9 cellular contexts compared by ENCODE assay signal in the genomic region with DNA sequence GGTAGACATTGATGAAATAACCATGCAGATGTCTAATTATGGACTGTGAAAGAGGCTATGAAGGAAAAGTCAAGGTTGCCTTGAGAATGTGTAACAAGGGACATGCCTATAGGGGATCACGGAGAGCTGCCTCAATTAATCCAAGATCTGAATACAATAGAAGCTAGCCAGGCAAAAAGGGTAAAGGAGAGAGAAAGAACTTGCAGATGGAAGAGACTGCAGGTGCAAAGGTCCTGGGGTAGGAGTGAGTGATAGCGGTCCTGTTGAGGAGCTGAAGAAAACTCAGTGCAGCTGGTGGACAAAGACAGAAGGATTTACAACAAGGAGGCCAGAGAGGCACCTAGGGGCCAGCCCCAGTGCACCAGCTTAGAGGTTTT. TPM values are rescaled to one million over a fixed set of nuclear protein-coding genes. Genes with fewer than 3 reads are reported as not detected.
DNase-seq lines count a peak whose midpoint lies in the region; ATAC-seq and TF ChIP-seq lines count a peak whose summit lies in the region.
"Had no signal": no experiment of that assay in that cellular context is flagged by ENCODE, and none has a peak within 500 bp of the region (broad histone marks: within the 10 kb centered on the region; RNA-seq: fewer than 3 reads in every experiment).

No MANE protein-coding gene starts in this region.

- peak; percentile 11 for ATAC-seq in activated CD8-positive, alpha-beta memory T cell treated with anti-CD3 and anti-CD28 coated beads, Interleukin-2, amount 10 ng/mL, durations not matched to agents 7 days and 5 days
- no peak for ATAC-seq in stimulated activated effector memory CD8-positive, alpha-beta T cell treated with anti-CD3 and anti-CD28 coated beads, Interleukin-12 subunit alpha, Interleukin-12 subunit beta, amount 100 ng/mL, for 72 hours
- no peak for ATAC-seq in GM18907 (IDR thresholded peaks at IDR 0.05; ENCODE audit: unreplicated experiment)

- H3K9me3 Mint-ChIP-seq in activated CD8-positive, alpha-beta memory T cell treated with anti-CD3 and anti-CD28 coated beads, Interleukin-2, amount 10 ng/mL, durations not matched to agents 7 days and 5 days (ENCODE audit: low read depth) = no peaks in the 10 kb centered on the region
- no peaks in the 10 kb centered on the region for H3K9me3 Mint-ChIP-seq in endodermal cell
- H3K9me3 Mint-ChIP-seq in stimulated activated effector memory CD8-positive, alpha-beta T cell treated with anti-CD3 and anti-CD28 coated beads, Interleukin-12 subunit alpha, Interleukin-12 subunit beta, amount 100 ng/mL, for 72 hours = no peaks in the 10 kb centered on the region
- peaks cover 0 to 5% (median 2%) of the 10 kb centered on the region in 7 donors for H3K9me3 Mint-ChIP-seq in CD14-positive monocyte

- H3K4me3 Mint-ChIP-seq in activated CD8-positive, alpha-beta memory T cell treated with anti-CD3 and anti-CD28 coated beads, Interleukin-2, amount 10 ng/mL, durations not matched to agents 7 days and 5 days = peak overlapping the region; percentile 70
- no peak overlapping the region for H3K4me3 Mint-ChIP-seq in endodermal cell
- H3K4me3 Mint-ChIP-seq in stimulated activated effector memory CD8-positive, alpha-beta T cell treated with anti-CD3 and anti-CD28 coated beads, Interleukin-12 subunit alpha, Interleukin-12 subunit beta, amount 100 ng/mL, for 72 hours = peak overlapping the region; percentile 66
- peak overlapping the region in 1 of 2 donors; percentile 40 for H3K4me3 Mint-ChIP-seq in CD14-positive monocyte

- H3K9ac ChIP-seq in SK-N-MC (ENCODE audit: insufficient read length) = no peak overlapping the region
- H3K9ac ChIP-seq in endodermal cell (ENCODE audit: extremely low read depth, low read length, poor library complexity, severe bottlenecking) = no peak overlapping the region

- no peaks in the 10 kb centered on the region for H3K36me3 ChIP-seq in SK-N-MC (ENCODE audit: insufficient read depth, low read length)
- H3K36me3 ChIP-seq in endodermal cell (ENCODE audit: control insufficient read depth, insufficient read depth, low read length) = no peaks in the 10 kb centered on the region

- no peak overlapping the region for H3K4me3 ChIP-seq in SK-N-MC
- H3K4me3 ChIP-seq in endodermal cell (ENCODE audit: low read length) = no peak overlapping the region

- H3K27ac Mint-ChIP-seq in activated CD8-positive, alpha-beta memory T cell treated with anti-CD3 and anti-CD28 coated beads, Interleukin-2, amount 10 ng/mL, durations not matched to agents 7 days and 5 days = peak overlapping the region; percentile 91
- H3K27ac Mint-ChIP-seq in endodermal cell = peak overlapping the region; percentile 26
- H3K27ac Mint-ChIP-seq in stimulated activated effector memory CD8-positive, alpha-beta T cell treated with anti-CD3 and anti-CD28 coated beads, Interleukin-12 subunit alpha, Interleukin-12 subunit beta, amount 100 ng/mL, for 72 hours = peak overlapping the region; percentile 3
- peak overlapping the region in 1 of 7 donors; percentile 62 for H3K27ac Mint-ChIP-seq in CD14-positive monocyte

- H3K27me3 Mint-ChIP-seq in activated CD8-positive, alpha-beta memory T cell treated with anti-CD3 and anti-CD28 coated beads, Interleukin-2, amount 10 ng/mL, durations not matched to agents 7 days and 5 days = peaks cover 21% of the 10 kb centered on the region
- H3K27me3 Mint-ChIP-seq in endodermal cell (ENCODE audit: insufficient read depth) (peaks cover 8% of the 10 kb centered on the region), CD14-positive monocyte (ENCODE audit: low read depth in 3 of 3) (peaks cover 49 to 79% (median 70%) of the 10 kb centered on the region in 3 donors)

- peaks cover 60% of the 10 kb centered on the region for H3K4me1 Mint-ChIP-seq in activated CD8-positive, alpha-beta memory T cell treated with anti-CD3 and anti-CD28 coated beads, Interleukin-2, amount 10 ng/mL, durations not matched to agents 7 days and 5 days
- peaks cover 45% of the 10 kb centered on the region for H3K4me1 Mint-ChIP-seq in endodermal cell
- H3K4me1 Mint-ChIP-seq in stimulated activated effector memory CD8-positive, alpha-beta T cell treated with anti-CD3 and anti-CD28 coated beads, Interleukin-12 subunit alpha, Interleukin-12 subunit beta, amount 100 ng/mL, for 72 hours = peaks cover 69% of the 10 kb centered on the region
- H3K4me1 Mint-ChIP-seq in CD14-positive monocyte = peaks cover 27% of the 10 kb centered on the region

- DNase-seq in activated CD8-positive, alpha-beta memory T cell treated with anti-CD3 and anti-CD28 coated beads, Interleukin-2, amount 10 ng/mL, durations not matched to agents 7 days and 5 days = no peak
- DNase-seq in activated CD8-positive, alpha-beta memory T cell treated with anti-CD3 and anti-CD28 coated beads for 24 hours = no peak
- no peak for DNase-seq in SK-N-MC (ENCODE audit: low read depth, low spot score)
- DNase-seq in endodermal cell = peak; percentile 39
- DNase-seq in stimulated activated effector memory CD8-positive, alpha-beta T cell treated with anti-CD3 and anti-CD28 coated beads, Interleukin-12 subunit alpha, Interleukin-12 subunit beta, amount 100 ng/mL, for 72 hours (ENCODE audit: low spot score in 2 of 2) = no peak
- no peak for DNase-seq in NCI-H187 treated with DMSO at 0.1 percent for 48 hours (lab: John Stamatoyannopoulos, UW)
- no peak for DNase-seq in CD14-positive monocyte (ENCODE audit: low spot score)
- DNase-seq: NCI-H2081 treated with DMSO at 0.1 percent for 48 hours had no signal

- WGBS in endodermal cell (ENCODE audit: insufficient coverage in 1 of 2, insufficient read length in 1 of 2), 2 experiments = 89 to 94% methylated on average over 2 of the region's 2 CpGs

- peaks cover 21% of the 10 kb centered on the region for H3K36me3 Mint-ChIP-seq in activated CD8-positive, alpha-beta memory T cell treated with anti-CD3 and anti-CD28 coated beads, Interleukin-2, amount 10 ng/mL, durations not matched to agents 7 days and 5 days
- H3K36me3 Mint-ChIP-seq in endodermal cell (ENCODE audit: low read depth) (no peaks in the 10 kb centered on the region), CD14-positive monocyte (no peaks in the 10 kb centered on the region)
- H3K36me3 Mint-ChIP-seq in stimulated activated effector memory CD8-positive, alpha-beta T cell treated with anti-CD3 and anti-CD28 coated beads, Interleukin-12 subunit alpha, Interleukin-12 subunit beta, amount 100 ng/mL, for 72 hours = peaks cover 6% of the 10 kb centered on the region

- peaks cover 9% of the 10 kb centered on the region for H3K4me1 ChIP-seq in endodermal cell (ENCODE audit: control insufficient read depth, insufficient read depth, low read length)

- H3K27ac ChIP-seq in SK-N-MC (0 out of 2 replicates have a peak overlapping the region, but pooled peaks have one; percentile 51), endodermal cell (ENCODE audit: low read depth, low read length) (no peak overlapping the region)

- H3K9me3 ChIP-seq in SK-N-MC (ENCODE audit: low read depth, low read length) (no peaks in the 10 kb centered on the region), endodermal cell (ENCODE audit: control insufficient read depth, low read length) (no peaks in the 10 kb centered on the region)

- CTCF ChIA-PET in activated CD8-positive, alpha-beta memory T cell treated with anti-CD3 and anti-CD28 coated beads, Interleukin-2, amount 10 ng/mL, durations not matched to agents 7 days and 5 days (lab: Charles Lee) = interaction anchor here (1.0 to 5.5 kb wide), 13 partner anchors 9 to 100 kb away, joined by 3 to 48 read pairs (median 5); partner anchors contain the start of gene TOP2A

- no peak for TF ChIP-seq CTCF in endodermal cell (conservative IDR thresholded peaks at IDR 0.05)
- no peak for TF ChIP-seq CTCF in CD14-positive monocyte (IDR thresholded peaks at IDR 0.05)

- no peaks in the 10 kb centered on the region for H3K27me3 ChIP-seq in endodermal cell (ENCODE audit: control insufficient read depth, insufficient read depth, low read length, poor library complexity, severe bottlenecking)

- intact Hi-C loops in CD14-positive monocyte (cut with micrococcal nuclease) = no loop called here

RNA-seq across cellular contexts. Expression of gene TNS4, which starts 15.9 kb away (rescaled TPM):
- total RNA-seq in activated CD8-positive, alpha-beta memory T cell treated with anti-CD3 and anti-CD28 coated beads, Interleukin-2, amount 10 ng/mL, durations not matched to agents 7 days and 5 days = 1 to 10 TPM; 4.2 to 5.8 TPM
- total RNA-seq in endodermal cell = 1 to 10 TPM in 1 of 2 donors, under 1 TPM in 1; 0.89 to 2.5 TPM
- polyA plus RNA-seq in endodermal cell (2013, experiment 1 of 2) = 0.07 TPM
- not detected for polyA plus RNA-seq in endodermal cell (2013, experiment 2 of 2)
- not detected for polyA plus RNA-seq in CD14-positive monocyte

RNA-seq across cellular contexts. Expression of gene CCR7, which starts 48.0 kb away (rescaled TPM):
- 10 to 100 TPM; 43.5 to 83.9 TPM for total RNA-seq in activated CD8-positive, alpha-beta memory T cell treated with anti-CD3 and anti-CD28 coated beads, Interleukin-2, amount 10 ng/mL, durations not matched to agents 7 days and 5 days
- total RNA-seq in endodermal cell = under 1 TPM in 1 of 2 donors, not detected in 1; 0.53 TPM
- polyA plus RNA-seq in endodermal cell (2013, experiment 1 of 2) = 0.21 TPM
- not detected for polyA plus RNA-seq in endodermal cell (2013, experiment 2 of 2)
- polyA plus RNA-seq in CD14-positive monocyte = 1 to 10 TPM; 1.2 to 2.1 TPM

Comparison
In these comparisons a context has a peak if more than half of its experiments do, and no peak if none do; other contexts are left out.
1. RNA of gene CCR7, which starts 48.0 kb away (total RNA-seq): 43.5 to 83.9 TPM in activated CD8-positive, alpha-beta memory T cell treated with anti-CD3 and anti-CD28 coated beads, Interleukin-2, amount 10 ng/mL, durations not matched to agents 7 days and 5 days; 0.53 TPM in endodermal cell; every median in the first group is over 10 times any median in the second.